Comparison of ENCODE assay signal across 16 cellular contexts in the genomic region with DNA sequence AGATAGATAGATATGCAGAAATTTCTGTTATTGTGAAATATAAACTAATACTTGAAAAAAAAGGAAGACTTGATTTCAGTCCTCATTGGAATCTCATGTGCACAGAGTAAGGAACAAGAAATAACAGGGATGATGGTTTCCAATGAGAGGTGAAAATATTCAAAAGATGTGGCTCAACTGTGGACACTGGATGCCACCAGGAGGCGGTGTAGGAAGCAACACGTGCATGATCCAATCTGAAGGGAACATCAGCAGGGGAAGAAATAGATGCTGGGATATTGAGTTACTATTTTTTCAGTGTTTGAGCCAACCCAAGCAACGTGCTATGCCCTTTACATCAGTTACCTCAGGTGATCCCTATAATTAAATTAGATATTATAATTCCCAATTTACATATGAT.
DNase-seq lines count a peak whose midpoint lies in the region; ATAC-seq, FAIRE-seq and TF ChIP-seq lines count a peak whose summit lies in the region.
"Had no signal": no experiment of that assay in that cellular context is flagged by ENCODE, and none has a peak within 500 bp of the region (broad histone marks: within the 10 kb centered on the region; RNA-seq: fewer than 3 reads in every experiment).

No MANE protein-coding gene starts in this region.

- no peak for FAIRE-seq in GM12878 (lab: Jason Lieb, UNC)

- H3K27me3 ChIP-seq in HCT116 (ENCODE audit: insufficient read depth, low read length) (no peaks in the 10 kb centered on the region), GM12878 (replicated peaks in 1 of 2; ENCODE audit: control insufficient read depth in 2 of 2, insufficient read depth in 2 of 2, low read length in 1 of 2) (no peaks in the 10 kb centered on the region)
- H3K27me3 ChIP-seq: ascending aorta, SJSA1, upper lobe of right lung had no signal

- no peak overlapping the region for H3K27ac Mint-ChIP-seq in nephron progenitor cell
- H3K27ac Mint-ChIP-seq: activated B cell treated with CpG ODN at 0.5 μM for 24 hours, memory B cell had no signal

- WGBS in GM12878 (ENCODE audit: insufficient coverage, insufficient replicate concordance, low lambda C conversion rate, missing lambda C conversion rate): 0% methylated on average over 3 of the region's 3 CpGs

- TF ChIP-seq EP300 in GM12878 (IDR thresholded peaks at IDR 0.05; ENCODE audit: borderline replicate concordance in 1 of 2, control insufficient read depth in 1 of 2, low read depth in 2 of 2, low read length in 2 of 2): no peak

- H3K4me1 Mint-ChIP-seq in nephron progenitor cell: no peaks in the 10 kb centered on the region
- H3K4me1 Mint-ChIP-seq: activated B cell treated with CpG ODN at 0.5 μM for 24 hours, memory B cell had no signal

- H3K9me3 Mint-ChIP-seq in nephron progenitor cell: no peaks in the 10 kb centered on the region

- no peak overlapping the region for H3K4me3 Mint-ChIP-seq in nephron progenitor cell
- H3K4me3 Mint-ChIP-seq: activated B cell treated with CpG ODN at 0.5 μM for 24 hours, memory B cell had no signal

- H3K79me2 ChIP-seq in HCT116 (ENCODE audit: insufficient read depth, low read length) (no peaks in the 10 kb centered on the region), GM12878 (ENCODE audit: control insufficient read depth, insufficient read depth, low read length) (no peaks in the 10 kb centered on the region)

- BruUV-seq in HCT116 (replicated peaks; lab: Mats Ljungman, UMichigan) (no TSS peak), GM12878 (replicated peaks; lab: Mats Ljungman, UMichigan) (no TSS peak)

- H3K27me3 Mint-ChIP-seq in nephron progenitor cell (ENCODE audit: low read depth, poor library complexity): no peaks in the 10 kb centered on the region
- H3K27me3 Mint-ChIP-seq: activated B cell treated with CpG ODN at 0.5 μM for 24 hours, memory B cell had no signal

- no peak for TF ChIP-seq POLR2A in HCT116 (IDR thresholded peaks at IDR 0.05; ENCODE audit: borderline replicate concordance, extremely low read depth, insufficient read depth, insufficient read length)
- no peak for TF ChIP-seq POLR2A in GM12878 (IDR thresholded peaks at IDR 0.05; ENCODE audit: low read depth, low read length)

- DNase-seq in NCI-H146 (lab: John Stamatoyannopoulos, UW): peak; percentile 12
- no peak for DNase-seq in NCI-H146 treated with DMSO at 0.1 percent for 48 hours (lab: John Stamatoyannopoulos, UW; ENCODE audit: unreplicated experiment)
- DNase-seq in HCT116 (ENCODE audit: low read depth, low spot score): no peak
- no peak for DNase-seq in GM12878 (ENCODE audit: low read depth, low spot score)
- no peak for DNase-seq in nephron progenitor cell
- no peak for DNase-seq in RPMI8226
- no peak for DNase-seq in activated T-cell treated with anti-CD3 and anti-CD28 coated beads for 4 hours
- DNase-seq: activated B cell treated with CpG ODN at 0.5 μM for 24 hours; effector CD4-positive, alpha-beta T cell; MV-4-11; NCI-H510A treated with DMSO at 0.1 percent for 48 hours; upper lobe of right lung had no signal

- H3K4me2 ChIP-seq in HCT116 (ENCODE audit: low read length): no peak overlapping the region
- no peak overlapping the region for H3K4me2 ChIP-seq in GM12878 (ENCODE audit: control insufficient read depth, insufficient read depth)

- TF ChIP-seq RAD21 in HCT116 (IDR thresholded peaks at IDR 0.05; ENCODE audit: low read depth) (no peak), GM12878 (IDR thresholded peaks at IDR 0.05; ENCODE audit: insufficient read depth, low read depth, low read length) (peak; percentile 43)

- no peak overlapping the region for H3K4me3 ChIP-seq in HCT116 (replicated peaks in 1 of 2; ENCODE audit: low read depth in 1 of 2, low read length in 2 of 2)
- no peak overlapping the region for H3K4me3 ChIP-seq in GM12878
- H3K4me3 ChIP-seq: ascending aorta, SJSA1, upper lobe of right lung had no signal

- no peaks in the 10 kb centered on the region for H3K36me3 ChIP-seq in HCT116 (ENCODE audit: control insufficient read depth in 1 of 2, insufficient read depth in 2 of 2, low read length in 2 of 2)
- H3K36me3 ChIP-seq in GM12878 (ENCODE audit: control insufficient read depth in 2 of 2, insufficient read depth in 2 of 2, low read length in 1 of 2): no peaks in the 10 kb centered on the region
- H3K36me3 ChIP-seq: ascending aorta, SJSA1, upper lobe of right lung had no signal

- in situ Hi-C loops in GM12878 (cut with MboI): no loop called here

- H3K9me3 ChIP-seq in HCT116 (ENCODE audit: control insufficient read depth in 1 of 2, insufficient read depth in 1 of 2, low read depth in 1 of 2, low read length in 2 of 2): no peaks in the 10 kb centered on the region
- no peaks in the 10 kb centered on the region for H3K9me3 ChIP-seq in GM12878 (replicated peaks; ENCODE audit: control insufficient read depth, insufficient read depth, low read length)
- H3K9me3 ChIP-seq: ascending aorta, SJSA1, upper lobe of right lung had no signal

- H3K36me3 Mint-ChIP-seq in nephron progenitor cell (ENCODE audit: low read depth): no peaks in the 10 kb centered on the region
- H3K36me3 Mint-ChIP-seq: memory B cell had no signal

- POLR2A ChIA-PET in HCT116 (lab: Charles Lee) (no interaction called here), GM12878 (lab: Charles Lee) (interaction anchor here (0.5 kb wide), 1 partner anchor 1062 kb away, joined by 6 read pairs; no protein-coding TSS in a partner anchor)

- H2AFZ ChIP-seq in HCT116 (ENCODE audit: low read depth, low read length, poor library complexity, severe bottlenecking) (no peak overlapping the region), GM12878 (ENCODE audit: control insufficient read depth, low read depth, low read length) (no peak overlapping the region)

- H4K20me1 ChIP-seq in HCT116 (ENCODE audit: insufficient read depth) (no peaks in the 10 kb centered on the region), GM12878 (ENCODE audit: control insufficient read depth, insufficient read depth) (no peaks in the 10 kb centered on the region)

- intact Hi-C loops in HCT116 (cut with micrococcal nuclease): no loop called here
- intact Hi-C loops in GM12878 (cut with micrococcal nuclease; ENCODE audit: unreplicated experiment): loop anchor here (2.0 kb wide), 1 partner anchor 716 kb away; no protein-coding TSS in a partner anchor

- H3K9me2 ChIP-seq in HCT116 (ENCODE audit: insufficient read depth): no peaks in the 10 kb centered on the region

- no peak for ATAC-seq in HCT116
- no peak for ATAC-seq in GM12878
- no peak for ATAC-seq in GM19397 (IDR thresholded peaks at IDR 0.05; ENCODE audit: unreplicated experiment)
- ATAC-seq: upper lobe of right lung had no signal

- H3K4me1 ChIP-seq in HCT116 (ENCODE audit: control insufficient read depth in 1 of 2, insufficient read depth in 2 of 2, low read length in 2 of 2) (no peaks in the 10 kb centered on the region), GM12878 (ENCODE audit: control insufficient read depth, insufficient read depth, low read length) (no peaks in the 10 kb centered on the region)
- H3K4me1 ChIP-seq: ascending aorta, SJSA1, upper lobe of right lung had no signal

- peak in 2 of 3 experiments; percentile 9 to 37; a peak in 3 of 6 replicates for TF ChIP-seq CTCF in HCT116 (IDR thresholded peaks at IDR 0.05 in 2 of 3, conservative IDR thresholded peaks at IDR 0.05 in 1 of 3; ENCODE audit: borderline replicate concordance in 1 of 3, insufficient read depth in 1 of 3, low read depth in 2 of 3, low read length in 2 of 3)
- TF ChIP-seq CTCF in GM12878 (IDR thresholded peaks at IDR 0.05 in 2 of 3, conservative IDR thresholded peaks at IDR 0.05 in 1 of 3; ENCODE audit: control insufficient read depth in 2 of 3, extremely low read depth in 1 of 3, insufficient read depth in 1 of 3, low read depth in 3 of 3, low read length in 3 of 3): peak; percentile 14 to 28 (median 25); a peak in 4 of 6 replicates
- TF ChIP-seq CTCF in nephron progenitor cell (IDR thresholded peaks at IDR 0.05): peak; percentile 10

- H3K27ac ChIP-seq in HCT116 (ENCODE audit: low read depth, low read length) (no peak overlapping the region), GM12878 (ENCODE audit: control insufficient read depth, insufficient read depth) (no peak overlapping the region)
- H3K27ac ChIP-seq: ascending aorta, SJSA1, upper lobe of right lung had no signal

- SMC1A ChIA-PET in GM12878 (lab: Charles Lee; ENCODE audit: uncharacterized antibody, unreplicated experiment): no interaction called here

- H3K9ac ChIP-seq in HCT116 (ENCODE audit: low read length): no peak overlapping the region
- no peak overlapping the region for H3K9ac ChIP-seq in GM12878 (ENCODE audit: control insufficient read depth, insufficient read depth, low read length)

- CTCF ChIA-PET in HCT116 (lab: Charles Lee) (no interaction called here), GM12878 (lab: Yijun Ruan, JAX) (interaction anchor here (0.7 kb wide), 1 partner anchor 8 kb away, joined by 3 read pairs; no protein-coding TSS in a partner anchor)

- RAD21 ChIA-PET in HCT116 (lab: Charles Lee; ENCODE audit: low non-redundant PET in 1 of 2, low total read pairs in 2 of 2, uncharacterized antibody in 2 of 2, unreplicated experiment in 2 of 2) (no interaction called here), GM12878 (lab: Charles Lee; ENCODE audit: unreplicated experiment) (no interaction called here)

TF ChIP-seq in HCT116, 20 proteins besides CTCF, POLR2A, EP300 and RAD21:
- TF ChIP-seq SRF (IDR thresholded peaks at IDR 0.05; ENCODE audit: low read depth): no peak
- no peak for TF ChIP-seq CBX3 (IDR thresholded peaks at IDR 0.05; ENCODE audit: low read depth)
- no peak for TF ChIP-seq ATF3 (IDR thresholded peaks at IDR 0.05)
- no peak for TF ChIP-seq EZH2 (IDR thresholded peaks at IDR 0.05)
- no peak for TF ChIP-seq JUND (IDR thresholded peaks at IDR 0.05)
- TF ChIP-seq YY1 (IDR thresholded peaks at IDR 0.05; ENCODE audit: extremely low read depth, insufficient replicate concordance, low read depth, low read length): no peak

TF ChIP-seq in GM12878, 131 proteins besides CTCF, POLR2A, EP300 and RAD21:
- no peak for TF ChIP-seq YBX1 (IDR thresholded peaks at IDR 0.05)
- no peak for TF ChIP-seq BACH1 (IDR thresholded peaks at IDR 0.05; ENCODE audit: borderline replicate concordance)
- TF ChIP-seq POLR2AphosphoS5 (IDR thresholded peaks at IDR 0.05; ENCODE audit: low read length): no peak
- TF ChIP-seq ELK1 (IDR thresholded peaks at IDR 0.05; ENCODE audit: low read depth, low read length): no peak
- peak; percentile 40; the same call in 1 of the 2 replicates for TF ChIP-seq SMC3 (IDR thresholded peaks at IDR 0.05; ENCODE audit: borderline replicate concordance, low read length)
- TF ChIP-seq KDM1A (IDR thresholded peaks at IDR 0.05; ENCODE audit: borderline replicate concordance): no peak
- no peak for TF ChIP-seq MTA3 (IDR thresholded peaks at IDR 0.05; ENCODE audit: borderline replicate concordance, low read length)
